In the genomic region with DNA sequence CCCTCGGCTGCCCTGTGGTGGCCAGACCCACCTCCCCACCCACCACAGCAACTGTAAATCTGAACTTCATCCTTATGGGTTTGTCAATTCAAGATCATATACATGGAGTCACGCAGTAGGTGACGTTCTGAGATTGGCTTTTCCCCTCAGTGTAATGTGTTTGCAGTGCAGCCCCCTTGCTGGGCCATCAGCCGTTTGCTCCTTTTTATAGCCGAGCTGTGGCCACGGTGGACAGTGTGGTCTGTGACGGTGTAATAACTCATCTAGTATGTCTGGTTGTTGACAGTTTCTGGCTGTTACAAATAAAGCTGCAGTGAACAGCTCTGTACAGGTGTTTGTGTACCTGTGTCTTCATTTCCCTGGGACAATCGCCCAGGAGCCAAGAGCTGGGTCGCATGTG, we compare ENCODE assay signal across 17 cellular contexts. TPM values are rescaled to one million over a fixed set of nuclear protein-coding genes. Genes with fewer than 3 reads are reported as not detected.
A peak's percentile ranks its signal among the peaks of the same experiment; 100 is the strongest.
DNase-seq lines count a peak whose midpoint lies in the region; ATAC-seq and TF ChIP-seq lines count a peak whose summit lies in the region.
"Had no signal": no experiment of that assay in that cellular context is flagged by ENCODE, and none has a peak within 500 bp of the region (broad histone marks: within the 10 kb centered on the region; RNA-seq: fewer than 3 reads in every experiment).

No MANE protein-coding gene starts in this region.

- ATAC-seq in T-helper 17 cell (no peak), GM19452 (IDR thresholded peaks at IDR 0.05; ENCODE audit: unreplicated experiment) (no peak)

- H3K79me2 ChIP-seq in neural cell (replicated peaks; ENCODE audit: insufficient read depth, low read length): no peaks in the 10 kb centered on the region

- H3K27ac Mint-ChIP-seq in T-helper 17 cell: peak overlapping the region; percentile 1
- H3K27ac Mint-ChIP-seq in activated naive CD4-positive, alpha-beta T cell treated with anti-CD3 and anti-CD28 coated beads, Interleukin-2, amount 10 ng/mL, durations not matched to agents 7 days and 5 days: no peak overlapping the region
- H3K27ac Mint-ChIP-seq: CD4-positive, alpha-beta memory T cell; H9; HFFc6 had no signal

- no peaks in the 10 kb centered on the region for H3K9me2 ChIP-seq in neural cell (ENCODE audit: insufficient read depth, low read length)

- H3K4me2 ChIP-seq in BLaER1 (peak overlapping the region; percentile 91), neural cell (ENCODE audit: low read length) (no peak overlapping the region)

- POLR2A ChIA-PET in HEK293T (lab: Yijun Ruan, JAX): interaction anchor here (1.0 kb wide), 1 partner anchor 11 kb away, joined by 5 read pairs; the partner anchor contains the start of gene HTRA3

- no peaks in the 10 kb centered on the region for H3K4me1 Mint-ChIP-seq in T-helper 17 cell
- H3K4me1 Mint-ChIP-seq in activated naive CD4-positive, alpha-beta T cell treated with anti-CD3 and anti-CD28 coated beads, Interleukin-2, amount 10 ng/mL, durations not matched to agents 7 days and 5 days: no peaks in the 10 kb centered on the region

- H3K4me3 ChIP-seq in BLaER1: no peak overlapping the region
- H3K4me3 ChIP-seq in neural cell (ENCODE audit: low read length): no peak overlapping the region

- no peaks in the 10 kb centered on the region; the same call in 1 of the 2 replicates for H3K9me3 ChIP-seq in BLaER1
- H3K9me3 ChIP-seq in T-helper 17 cell (ENCODE audit: control insufficient read depth, low read length, poor library complexity, severe bottlenecking): no peaks in the 10 kb centered on the region
- no peaks in the 10 kb centered on the region for H3K9me3 ChIP-seq in neural cell (ENCODE audit: low read length)

- no peak for DNase-seq in HEK293T (ENCODE audit: extremely low spot score)
- no peak for DNase-seq in T-helper 17 cell
- DNase-seq in activated naive CD4-positive, alpha-beta T cell treated with anti-CD3 and anti-CD28 coated beads, Interleukin-2, amount 10 ng/mL, durations not matched to agents 7 days and 5 days: no peak
- DNase-seq in stimulated activated CD4-positive, alpha-beta T cell treated with anti-CD3 and anti-CD28 coated beads, Interleukin-1b, Interleukin-23, amount 100 ng/mL, for 48 hours: no peak
- DNase-seq: ACHN; CD4-positive, alpha-beta memory T cell; DMS79; GOT3; H9; HFFc6 had no signal

- H3K27me3 Mint-ChIP-seq in T-helper 17 cell: peaks cover 21% of the 10 kb centered on the region
- H3K27me3 Mint-ChIP-seq in activated naive CD4-positive, alpha-beta T cell treated with anti-CD3 and anti-CD28 coated beads, Interleukin-2, amount 10 ng/mL, durations not matched to agents 7 days and 5 days: peaks cover 12% of the 10 kb centered on the region

- H3K36me3 Mint-ChIP-seq in T-helper 17 cell (ENCODE audit: low read depth): no peaks in the 10 kb centered on the region
- H3K36me3 Mint-ChIP-seq in activated naive CD4-positive, alpha-beta T cell treated with anti-CD3 and anti-CD28 coated beads, Interleukin-2, amount 10 ng/mL, durations not matched to agents 7 days and 5 days: no peaks in the 10 kb centered on the region
- H3K36me3 Mint-ChIP-seq: CD4-positive, alpha-beta memory T cell had no signal

- H3K9me3 Mint-ChIP-seq in activated naive CD4-positive, alpha-beta T cell treated with anti-CD3 and anti-CD28 coated beads, Interleukin-2, amount 10 ng/mL, durations not matched to agents 7 days and 5 days: no peaks in the 10 kb centered on the region
- H3K9me3 Mint-ChIP-seq: HFFc6 had no signal

- H4K20me1 ChIP-seq in BLaER1 (no peaks in the 10 kb centered on the region), neural cell (ENCODE audit: insufficient read depth) (no peaks in the 10 kb centered on the region)

- peak; percentile 13 for TF ChIP-seq RAD21 in neural cell (conservative IDR thresholded peaks at IDR 0.05)

- TF ChIP-seq EP300 in neural cell (conservative IDR thresholded peaks at IDR 0.05; ENCODE audit: poor library complexity, severe bottlenecking): peak; percentile 16

- H3K36me3 ChIP-seq in BLaER1: no peaks in the 10 kb centered on the region
- no peaks in the 10 kb centered on the region for H3K36me3 ChIP-seq in neural cell (ENCODE audit: insufficient read depth, low read length)

- CTCF ChIA-PET in HEK293T (lab: Yijun Ruan, JAX): interaction anchor here (2.3 kb wide), 1 partner anchor 9 kb away, joined by 10 read pairs; no protein-coding TSS in a partner anchor
- CTCF ChIA-PET in activated naive CD4-positive, alpha-beta T cell treated with anti-CD3 and anti-CD28 coated beads, Interleukin-2, amount 10 ng/mL, durations not matched to agents 7 days and 5 days (lab: Charles Lee): no interaction called here

- H3K4me3 Mint-ChIP-seq in T-helper 17 cell: no peak overlapping the region
- H3K4me3 Mint-ChIP-seq in activated naive CD4-positive, alpha-beta T cell treated with anti-CD3 and anti-CD28 coated beads, Interleukin-2, amount 10 ng/mL, durations not matched to agents 7 days and 5 days: no peak overlapping the region
- H3K4me3 Mint-ChIP-seq: CD4-positive, alpha-beta memory T cell; H9; HFFc6 had no signal

- no peak for TF ChIP-seq CTCF in neural cell (IDR thresholded peaks at IDR 0.05; ENCODE audit: poor library complexity, severe bottlenecking)

- H3K27ac ChIP-seq in BLaER1: 0 out of 2 replicates have a peak overlapping the region, but pooled peaks have one; percentile 14
- peak overlapping the region; percentile 33 for H3K27ac ChIP-seq in neural cell (ENCODE audit: low read length)
- H3K27ac ChIP-seq: C4-2B, HL-60 had no signal

- no peak overlapping the region for H2AFZ ChIP-seq in neural cell (ENCODE audit: low read depth, low read length)

- H3K9ac ChIP-seq in BLaER1 (no peak overlapping the region; the same call in 1 of the 2 replicates), neural cell (ENCODE audit: low read length) (no peak overlapping the region)

- no peaks in the 10 kb centered on the region for H3K27me3 ChIP-seq in BLaER1
- H3K27me3 ChIP-seq in neural cell (ENCODE audit: insufficient read depth, low read depth, low read length): no peaks in the 10 kb centered on the region

- peaks cover 64% of the 10 kb centered on the region for H3K4me1 ChIP-seq in BLaER1

- no peaks in the 10 kb centered on the region for H3F3A ChIP-seq in neural cell (ENCODE audit: insufficient read depth, low read length, poor library complexity, severe bottlenecking)

TF ChIP-seq in HEK293T, 16 proteins besides CTCF, POLR2A, EP300 and RAD21:
- TF ChIP-seq, protein P1, sequence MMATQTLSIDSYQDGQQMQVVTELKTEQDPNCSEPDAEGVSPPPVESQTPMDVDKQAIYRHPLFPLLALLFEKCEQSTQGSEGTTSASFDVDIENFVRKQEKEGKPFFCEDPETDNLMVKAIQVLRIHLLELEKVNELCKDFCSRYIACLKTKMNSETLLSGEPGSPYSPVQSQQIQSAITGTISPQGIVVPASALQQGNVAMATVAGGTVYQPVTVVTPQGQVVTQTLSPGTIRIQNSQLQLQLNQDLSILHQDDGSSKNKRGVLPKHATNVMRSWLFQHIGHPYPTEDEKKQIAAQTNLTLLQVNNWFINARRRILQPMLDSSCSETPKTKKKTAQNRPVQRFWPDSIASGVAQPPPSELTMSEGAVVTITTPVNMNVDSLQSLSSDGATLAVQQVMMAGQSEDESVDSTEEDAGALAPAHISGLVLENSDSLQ (IDR thresholded peaks at IDR 0.05): peak; percentile 64
- TF ChIP-seq TARDBP (IDR thresholded peaks at IDR 0.05): no peak
- TF ChIP-seq SUZ12 (IDR thresholded peaks at IDR 0.05): no peak

TF ChIP-seq in neural cell, 6 proteins besides CTCF, POLR2A, EP300 and RAD21:
- TF ChIP-seq POLR2AphosphoS5 (IDR thresholded peaks at IDR 0.05) (peak; percentile 41), TAF1 (IDR thresholded peaks at IDR 0.05; ENCODE audit: low read depth) (no peak)
TF ChIP-seq in neural cell: peak in this region for 1.

RNA-seq across cellular contexts. Expression of gene HTRA3, which starts 10.7 kb away (rescaled TPM):
- not detected for total RNA-seq in T-helper 17 cell
- polyA plus RNA-seq in neural cell: not detected in 2 replicates
- polyA minus RNA-seq in neural cell: not detected in 2 replicates
- total RNA-seq: A172; CD4-positive, alpha-beta memory T cell had no signal
- polyA plus RNA-seq: CD4-positive, alpha-beta memory T cell had no signal

RNA-seq across cellular contexts. Expression of gene SH3TC1, which starts 59.7 kb away (rescaled TPM):
- total RNA-seq in T-helper 17 cell: 100 to 1,000 TPM; 134 TPM
- not detected in 2 replicates for polyA plus RNA-seq in neural cell
- not detected in 2 replicates for polyA minus RNA-seq in neural cell
- total RNA-seq: G401 had no signal
